8 cellular contexts compared by ENCODE assay signal in genomic region chr22:19756288-19757128, GRCh38. TPM values are rescaled to one million over a fixed set of nuclear protein-coding genes. Genes with fewer than 3 reads are reported as not detected.
DNase-seq lines count a peak whose midpoint lies in the region; ATAC-seq, FAIRE-seq and TF ChIP-seq lines count a peak whose summit lies in the region.

No MANE protein-coding gene starts in this region.

- peaks cover 10% of the 10 kb centered on the region; the same call in 1 of the 2 replicates for H3K4me1 ChIP-seq in GM23248 (ENCODE audit: insufficient read depth)
- peaks cover 5 to 8% of the 10 kb centered on the region in 2 donors for H3K4me1 ChIP-seq in adrenal gland (replicated peaks in 1 of 2)
- H3K4me1 ChIP-seq in kidney (ENCODE audit: control insufficient read depth in 1 of 2, insufficient read depth in 1 of 2, low read depth in 1 of 2, low read length in 2 of 2), result peaks cover 0 to 2% of the 10 kb centered on the region in 2 donors

- no peak for ATAC-seq in GM21381 (IDR thresholded peaks at IDR 0.05; ENCODE audit: unreplicated experiment)

- TF ChIP-seq CTCF in AG04449 (IDR thresholded peaks at IDR 0.05; ENCODE audit: insufficient read depth, low read length, missing control alignments) (peak; percentile 52), adrenal gland (IDR thresholded peaks at IDR 0.05) (peak in 3 of 6 experiments; percentile 37 to 55 (median 43)), kidney (IDR thresholded peaks at IDR 0.05; ENCODE audit: borderline replicate concordance, extremely low read depth, insufficient read depth) (peak; percentile 20)

- WGBS in GM23248 (ENCODE audit: low coverage in 1 of 2, low lambda C conversion rate in 2 of 2, missing lambda C conversion rate in 2 of 2), 2 experiments, result 25% methylated on average over 41 to 74 of the region's 76 CpGs
- WGBS in adrenal gland, 4 donors, result 4 to 23% (median 7%) methylated on average over 11 to 76 of the region's 76 CpGs

- H3K79me2 ChIP-seq in GM23248 (ENCODE audit: insufficient read depth), result 0 out of 2 replicates have a peak, but pooled peaks cover under 1% of the 10 kb centered on the region

- H4K20me1 ChIP-seq in GM23248 (ENCODE audit: insufficient read depth), result no peaks in the 10 kb centered on the region

- H3K36me3 ChIP-seq in GM23248 (ENCODE audit: low read depth) (no peaks in the 10 kb centered on the region), adrenal gland (replicated peaks in 1 of 2) (no peaks in the 10 kb centered on the region), kidney (ENCODE audit: control insufficient read depth in 1 of 2, insufficient read depth in 2 of 2, low read length in 2 of 2) (no peaks in the 10 kb centered on the region)

- H2AFZ ChIP-seq in GM23248, result no peak overlapping the region

- H3K9ac ChIP-seq in GM23248, result no peak overlapping the region
- no peak overlapping the region for H3K9ac ChIP-seq in kidney (ENCODE audit: low read length in 2 of 2)

- in situ Hi-C loops in GM23248 (cut with MboI), result no loop called here

- no peak for TF ChIP-seq POLR2A in adrenal gland (IDR thresholded peaks at IDR 0.05)

- no peaks in the 10 kb centered on the region for H3K9me3 ChIP-seq in GM23248 (ENCODE audit: low read depth)
- H3K9me3 ChIP-seq in adrenal gland (replicated peaks in 1 of 3), result no peaks in the 10 kb centered on the region
- H3K9me3 ChIP-seq in kidney (ENCODE audit: control insufficient read depth in 1 of 2, low read length in 2 of 2), result no peaks in the 10 kb centered on the region

- H3F3A ChIP-seq in GM23248 (ENCODE audit: insufficient read depth), result 0 out of 2 replicates have a peak, but pooled peaks cover 5% of the 10 kb centered on the region

- DNase-seq in AG04449 (ENCODE audit: low read depth, low spot score) (no peak), GM23248 (peak; percentile 61), SW480 (ENCODE audit: low spot score) (peak; percentile 49), adrenal gland (peak in 6 of 7 donors; percentile 37 to 57 (median 44)), kidney (no peak), cortex of kidney (lab: John Stamatoyannopoulos, UW) (no peak)
- DNase-seq in stimulated activated CD8-positive, alpha-beta memory T cell treated with anti-CD3 and anti-CD28 coated beads, Interleukin-15, amount 100 ng/mL, for 48 hours (ENCODE audit: low read depth in 2 of 2), result peak; percentile 22 to 31

- H3K27ac ChIP-seq in GM23248, result no peak overlapping the region
- no peak overlapping the region for H3K27ac ChIP-seq in adrenal gland
- no peak overlapping the region for H3K27ac ChIP-seq in kidney (ENCODE audit: low read depth in 2 of 2, low read length in 2 of 2)

- peaks cover 25% of the 10 kb centered on the region; the same call in 1 of the 2 replicates for H3K27me3 ChIP-seq in GM23248 (replicated peaks; ENCODE audit: insufficient read depth)
- H3K27me3 ChIP-seq in adrenal gland, result peaks cover 66% of the 10 kb centered on the region

- FAIRE-seq in kidney (lab: Jason Lieb, UNC), result no peak

- H3K4me3 ChIP-seq in AG04449 (ENCODE audit: low read depth, low read length) (no peak overlapping the region), GM23248 (no peak overlapping the region), adrenal gland (peak overlapping the region in 1 of 4 donors; percentile 11), kidney (ENCODE audit: low read length in 2 of 2) (no peak overlapping the region)

- CTCF ChIA-PET in AG04449 (lab: Yijun Ruan, JAX), result interaction anchor here (0.8 to 2.4 kb wide), 7 partner anchors 10 to 161 kb away, joined by 3 to 16 read pairs (median 4); no protein-coding TSS in a partner anchor

- intact Hi-C loops in adrenal gland (cut with DNase I), result no loop called here
- intact Hi-C loops in kidney (cut with DNase I), result no loop called here

- no peaks in the 10 kb centered on the region for H3K9me2 ChIP-seq in GM23248 (ENCODE audit: insufficient read depth)

- no peak overlapping the region for H3K4me2 ChIP-seq in GM23248 (ENCODE audit: unreplicated experiment)

- POLR2A ChIA-PET in AG04449 (lab: Yijun Ruan, JAX), result no interaction called here

RNA-seq across cellular contexts. Expression of gene TBX1, which starts 4.1 kb away (rescaled TPM):
- 1.6 and 4.6 TPM in 2 replicates for total RNA-seq in GM23248 (2014; rRNA removed; shearing (Covaris generic))
- polyA plus RNA-seq in GM23248 (2016; fragmentation: Nextera tagmentation; extraction: Ambion mirVana), result 2.2 and 2.8 TPM in 2 replicates
- total RNA-seq in adrenal gland, result 10 to 100 TPM in 1 of 8 donors, 1 to 10 TPM in 3, under 1 TPM in 2, not detected in 2; 0.72 to 10.1 (median 1.5) TPM
- 1 to 10 TPM in 1 of 3 donors, under 1 TPM in 1, not detected in 1; 0.80 to 2.0 TPM for polyA plus RNA-seq in adrenal gland
- 5.5 TPM for total RNA-seq in kidney
- polyA plus RNA-seq in kidney (ENCODE audit: insufficient read depth, low read depth, low replicate concordance), result 0.45 TPM

RNA-seq across cellular contexts. Expression of gene GP1BB, which starts 33.2 kb away (rescaled TPM):
- 7.1 and 10.2 TPM in 2 replicates for total RNA-seq in GM23248 (2014; rRNA removed; shearing (Covaris generic))
- 3.2 and 4.9 TPM in 2 replicates for polyA plus RNA-seq in GM23248 (2016; fragmentation: Nextera tagmentation; extraction: Ambion mirVana)
- total RNA-seq in adrenal gland, result 1 to 10 TPM in 6 of 8 donors, under 1 TPM in 1, not detected in 1; 0.42 to 6.6 (median 4.1) TPM
- polyA plus RNA-seq in adrenal gland, result 10 to 100 TPM in 2 of 3 donors, not detected in 1; 12.4 to 29.8 TPM
- total RNA-seq in kidney, result 1.9 TPM
- polyA plus RNA-seq in kidney (ENCODE audit: insufficient read depth, low read depth, low replicate concordance), result 4.1 TPM

RNA-seq across cellular contexts. Expression of gene SEPTIN5, which starts 42.2 kb away (rescaled TPM):
- total RNA-seq in GM23248 (2014; rRNA removed; shearing (Covaris generic)), result 31.5 and 35.3 TPM in 2 replicates
- polyA plus RNA-seq in GM23248 (2016; fragmentation: Nextera tagmentation; extraction: Ambion mirVana) (16.1 and 17.0 TPM in 2 replicates), adrenal gland (10 to 100 TPM; 10.7 to 73.4 (median 18.8) TPM), kidney (ENCODE audit: insufficient read depth, low read depth, low replicate concordance) (13.0 TPM)
- total RNA-seq in adrenal gland (10 to 100 TPM in 5 of 8 donors, 1 to 10 TPM in 3; 3.7 to 67.7 (median 12.4) TPM), kidney (10.4 TPM)

Comparison
In these comparisons a context has a peak if more than half of its experiments do, and no peak if none do; other contexts are left out.
1. DNase-seq: peak in GM23248 (single experiment), SW480 (single experiment), adrenal gland (6 of 7) and stimulated activated CD8-positive, alpha-beta memory T cell treated with anti-CD3 and anti-CD28 coated beads, Interleukin-15, amount 100 ng/mL, for 48 hours (2 of 2); none in AG04449 (single experiment), kidney (single experiment) and cortex of kidney (single experiment).